1 cellular context compared by ENCODE assay signal in genomic region chr10:12826800-12827372, GRCh38.
TF ChIP-seq lines count a peak whose summit lies in the region.

No MANE protein-coding gene starts in this region.

TF ChIP-seq in K562, 482 proteins besides CTCF, POLR2A, EP300 and RAD21 (continued from another document):
- no peak for TF ChIP-seq PBX2 (CRISPR knock-in tag; IDR thresholded peaks at IDR 0.05; ENCODE audit: low read depth)
- TF ChIP-seq PBX2 (tag; conservative IDR thresholded peaks at IDR 0.05; ENCODE audit: low read depth) = no peak
- TF ChIP-seq TCF3 (CRISPR knock-in tag; IDR thresholded peaks at IDR 0.05) = no peak
- TF ChIP-seq NFIX (CRISPR knock-in tag; IDR thresholded peaks at IDR 0.05; ENCODE audit: low read depth) = no peak
- peak; percentile 90 for TF ChIP-seq ZNF512 (tag; IDR thresholded peaks at IDR 0.05)
